ENCODE assay signal across 7 cellular contexts in genomic region chr14:22819191-22819988, GRCh38. TPM values are rescaled to one million over a fixed set of nuclear protein-coding genes. Genes with fewer than 3 reads are reported as not detected.
A peak's percentile ranks its signal among the peaks of the same experiment; 100 is the strongest.
DNase-seq lines count a peak whose midpoint lies in the region; ATAC-seq and TF ChIP-seq lines count a peak whose summit lies in the region.
"Had no signal": no experiment of that assay in that cellular context is flagged by ENCODE, and none has a peak within 500 bp of the region (broad histone marks: within the 10 kb centered on the region; RNA-seq: fewer than 3 reads in every experiment).

No MANE protein-coding gene starts in this region.

- H3K9me3 Mint-ChIP-seq in progenitor cell of endocrine pancreas (ENCODE audit: low read depth), result no peaks in the 10 kb centered on the region

- no peak overlapping the region for H3K9ac ChIP-seq in SK-N-SH
- peak overlapping the region; percentile 38 to 63 for H3K9ac ChIP-seq in colonic mucosa (ENCODE audit: low read depth in 2 of 2, low read length in 2 of 2)

- no peaks in the 10 kb centered on the region for H3K27me3 ChIP-seq in SK-N-SH (ENCODE audit: insufficient read depth)
- no peaks in the 10 kb centered on the region for H3K27me3 ChIP-seq in colonic mucosa

- TF ChIP-seq CTCF in SK-N-SH (IDR thresholded peaks at IDR 0.05), result no peak
- no peak for TF ChIP-seq CTCF in colonic mucosa (IDR thresholded peaks at IDR 0.05)
- no peak for TF ChIP-seq CTCF in progenitor cell of endocrine pancreas (IDR thresholded peaks at IDR 0.05; ENCODE audit: unreplicated experiment)

- no peaks in the 10 kb centered on the region for H3K27me3 Mint-ChIP-seq in progenitor cell of endocrine pancreas

- no peak for DNase-seq in SK-N-SH
- DNase-seq in colonic mucosa, result peak; percentile 49
- no peak for DNase-seq in progenitor cell of endocrine pancreas (ENCODE audit: low spot score, unreplicated experiment)
- DNase-seq in 8988T, result no peak

- H3K9me2 ChIP-seq in SK-N-SH, result no peaks in the 10 kb centered on the region

- peak overlapping the region; percentile 54 for H3K4me3 Mint-ChIP-seq in progenitor cell of endocrine pancreas (ENCODE audit: low read depth)

- no peaks in the 10 kb centered on the region for H3K79me2 ChIP-seq in SK-N-SH (ENCODE audit: insufficient read depth)

- 77% methylated on average over 9 of the region's 9 CpGs for WGBS in SK-N-SH (ENCODE audit: low lambda C conversion rate)

- intact Hi-C loops in colonic mucosa (cut with DNase I), result loop anchor here (5.0 to 10.0 kb wide), 3 partner anchors 165 to 267 kb away; no protein-coding TSS in a partner anchor

- H3K4me1 Mint-ChIP-seq in progenitor cell of endocrine pancreas (ENCODE audit: low read depth), result peaks cover 52% of the 10 kb centered on the region

- H3K9me3 ChIP-seq in SK-N-SH (no peaks in the 10 kb centered on the region), colonic mucosa (no peaks in the 10 kb centered on the region)

- H3K27ac Mint-ChIP-seq in progenitor cell of endocrine pancreas, result peak overlapping the region; percentile 95

- H2AFZ ChIP-seq in SK-N-SH (ENCODE audit: low read depth), result no peak overlapping the region; the same call in 1 of the 2 replicates

- POLR2A ChIA-PET in SK-N-SH (lab: Yijun Ruan, JAX), result interaction anchor here (1.2 kb wide), 1 partner anchor 11 kb away, joined by 3 read pairs; no protein-coding TSS in a partner anchor

- peaks cover 8 to 10% of the 10 kb centered on the region in 2 experiments; a peak in 2 of 4 replicates for H3K4me1 ChIP-seq in SK-N-SH (ENCODE audit: control insufficient read depth in 1 of 2, insufficient read depth in 2 of 2, low read depth in 1 of 2, low read length in 1 of 2)
- peaks cover 6% of the 10 kb centered on the region for H3K4me1 ChIP-seq in colonic mucosa

- CTCF ChIA-PET in SK-N-SH (lab: Yijun Ruan, JAX), result interaction anchor here (0.7 to 19.1 kb wide), 7 partner anchors 11 to 533 kb away, joined by 3 to 472 read pairs (median 3); partner anchors contain the start of genes MRPL52 and SLC22A17

- H3F3A ChIP-seq in SK-N-SH (replicated peaks; ENCODE audit: insufficient read depth), result no peaks in the 10 kb centered on the region

- no peaks in the 10 kb centered on the region for H3K36me3 Mint-ChIP-seq in progenitor cell of endocrine pancreas (ENCODE audit: insufficient read depth)

- no peak for TF ChIP-seq EP300 in SK-N-SH (IDR thresholded peaks at IDR 0.05; ENCODE audit: borderline replicate concordance in 1 of 2, low read depth in 1 of 2, low read length in 1 of 2)

- no peaks in the 10 kb centered on the region for H3K36me3 ChIP-seq in SK-N-SH (replicated peaks in 1 of 2; ENCODE audit: control insufficient read depth in 1 of 2, insufficient read depth in 2 of 2, low read length in 1 of 2)
- no peaks in the 10 kb centered on the region for H3K36me3 ChIP-seq in colonic mucosa

- ATAC-seq in SK-N-SH treated with all-trans-retinoic acid at 6 μM for 48 hours, result peak; percentile 62
- ATAC-seq in GM19023 (IDR thresholded peaks at IDR 0.05; ENCODE audit: unreplicated experiment), result no peak

- no peak overlapping the region; the same call in 1 of the 2 replicates for H3K4me2 ChIP-seq in SK-N-SH

- H3K4me3 ChIP-seq in SK-N-SH (ENCODE audit: low read depth in 2 of 2, low read length in 1 of 2), result no peak overlapping the region
- H3K4me3 ChIP-seq in colonic mucosa, result no peak overlapping the region

- no peak for TF ChIP-seq RAD21 in SK-N-SH (IDR thresholded peaks at IDR 0.05; ENCODE audit: low read length)

- H4K20me1 ChIP-seq in SK-N-SH (ENCODE audit: insufficient read depth), result no peaks in the 10 kb centered on the region

- H3K27ac ChIP-seq in SK-N-SH (ENCODE audit: low read depth in 2 of 2, low read length in 1 of 2), result no peak overlapping the region; a peak in 1 of 4 replicates
- H3K27ac ChIP-seq in colonic mucosa, result peak overlapping the region; percentile 80
- H3K27ac ChIP-seq: C4-2B had no signal

TF ChIP-seq in SK-N-SH treated with all-trans-retinoic acid at 6 μM for 48 hours, 23 proteins besides CTCF, POLR2A, EP300 and RAD21 (continues in another document):
- no peak for TF ChIP-seq ZC3H10 (CRISPR knock-in tag; IDR thresholded peaks at IDR 0.05)
- TF ChIP-seq ZNF70 (CRISPR knock-in tag; IDR thresholded peaks at IDR 0.05), result no peak
- no peak for TF ChIP-seq ZNF8 (CRISPR knock-in tag; IDR thresholded peaks at IDR 0.05)
- TF ChIP-seq ISL1 (CRISPR knock-in tag; IDR thresholded peaks at IDR 0.05), result no peak
- no peak for TF ChIP-seq TSHZ2 (CRISPR knock-in tag; IDR thresholded peaks at IDR 0.05)
- no peak for TF ChIP-seq TOX (CRISPR knock-in tag; IDR thresholded peaks at IDR 0.05; ENCODE audit: borderline replicate concordance)

TF ChIP-seq in SK-N-SH, 30 proteins besides CTCF, POLR2A, EP300 and RAD21:
- no peak for TF ChIP-seq YY1 (IDR thresholded peaks at IDR 0.05; ENCODE audit: low read depth)
- TF ChIP-seq CHD2 (IDR thresholded peaks at IDR 0.05; ENCODE audit: low read length, partially characterized antibody), result no peak
- TF ChIP-seq SMC3 (IDR thresholded peaks at IDR 0.05; ENCODE audit: low read depth, low read length), result no peak
- no peak for TF ChIP-seq MXI1 (IDR thresholded peaks at IDR 0.05; ENCODE audit: low read depth, low read length)
- TF ChIP-seq POLR2AphosphoS5 (IDR thresholded peaks at IDR 0.05; ENCODE audit: low read depth, low read length), result no peak
- no peak for TF ChIP-seq TCF12 (IDR thresholded peaks at IDR 0.05)
- TF ChIP-seq NFIC (IDR thresholded peaks at IDR 0.05; ENCODE audit: borderline replicate concordance), result no peak
- no peak for TF ChIP-seq TAF1 (IDR thresholded peaks at IDR 0.05; ENCODE audit: borderline replicate concordance, low read depth, low read length)
- TF ChIP-seq PBX3 (IDR thresholded peaks at IDR 0.05), result no peak
- TF ChIP-seq RCOR1 (IDR thresholded peaks at IDR 0.05; ENCODE audit: low read length), result no peak
- TF ChIP-seq SIN3A (IDR thresholded peaks at IDR 0.05; ENCODE audit: borderline replicate concordance, low read depth, low read length), result no peak
- TF ChIP-seq RFX5 (IDR thresholded peaks at IDR 0.05; ENCODE audit: low read length), result no peak
- no peak for TF ChIP-seq MEF2A (IDR thresholded peaks at IDR 0.05; ENCODE audit: borderline replicate concordance, low read depth)
- no peak for TF ChIP-seq USF2 (IDR thresholded peaks at IDR 0.05; ENCODE audit: borderline replicate concordance, low read depth, low read length)
- no peak for TF ChIP-seq USF1 (IDR thresholded peaks at IDR 0.05; ENCODE audit: borderline replicate concordance, low read depth)
- no peak for TF ChIP-seq GABPA (IDR thresholded peaks at IDR 0.05; ENCODE audit: low read depth)
- no peak for TF ChIP-seq FOSL2 (IDR thresholded peaks at IDR 0.05; ENCODE audit: borderline replicate concordance, low read depth)

RNA-seq across cellular contexts. Expression of gene SLC7A7, which starts 4.2 kb away (rescaled TPM):
- 0.19 and 0.30 TPM in 2 replicates for polyA plus RNA-seq in SK-N-SH (2012; rRNA removed)
- polyA plus RNA-seq in SK-N-SH (2012; cell fraction: cytosol; rRNA removed), result 0.08 and 0.30 TPM in 2 replicates
- 0.48 and 1.1 TPM in 2 replicates for polyA plus RNA-seq in SK-N-SH (2012; cell fraction: nucleus; rRNA removed)
- 1 to 10 TPM; 2.7 to 7.0 TPM for total RNA-seq in colonic mucosa
- 6.7 and 7.7 TPM in 2 replicates for total RNA-seq in progenitor cell of endocrine pancreas

RNA-seq across cellular contexts. Expression of gene MRPL52, which starts 10.3 kb away (rescaled TPM):
- polyA plus RNA-seq in SK-N-SH (2012; rRNA removed), result 80.8 and 116 TPM in 2 replicates
- 80.2 and 80.7 TPM in 2 replicates for polyA plus RNA-seq in SK-N-SH (2012; cell fraction: cytosol; rRNA removed)
- polyA plus RNA-seq in SK-N-SH (2012; cell fraction: nucleus; rRNA removed), result 58.5 and 71.9 TPM in 2 replicates
- total RNA-seq in colonic mucosa, result 100 to 1,000 TPM in 1 of 2 donors, 10 to 100 TPM in 1; 79.1 to 156 TPM
- total RNA-seq in progenitor cell of endocrine pancreas, result 113 and 121 TPM in 2 replicates

RNA-seq across cellular contexts. Expression of gene MMP14, which starts 17.0 kb away (rescaled TPM):
- polyA plus RNA-seq in SK-N-SH (2012; rRNA removed), result 139 and 142 TPM in 2 replicates
- 63.7 and 87.9 TPM in 2 replicates for polyA plus RNA-seq in SK-N-SH (2012; cell fraction: cytosol; rRNA removed)
- polyA plus RNA-seq in SK-N-SH (2012; cell fraction: nucleus; rRNA removed), result 217 and 306 TPM in 2 replicates
- total RNA-seq in colonic mucosa, result 10 to 100 TPM; 59.1 to 82.8 TPM
- total RNA-seq in progenitor cell of endocrine pancreas, result 198 and 209 TPM in 2 replicates

RNA-seq across cellular contexts. Expression of gene LRP10, which starts 52.1 kb away (rescaled TPM):
- polyA plus RNA-seq in SK-N-SH (2012; rRNA removed), result 87.8 and 117 TPM in 2 replicates
- polyA plus RNA-seq in SK-N-SH (2012; cell fraction: cytosol; rRNA removed), result 37.3 and 79.1 TPM in 2 replicates
- 78.8 and 101 TPM in 2 replicates for polyA plus RNA-seq in SK-N-SH (2012; cell fraction: nucleus; rRNA removed)
- total RNA-seq in colonic mucosa, result 100 to 1,000 TPM; 204 to 222 TPM
- total RNA-seq in progenitor cell of endocrine pancreas, result 39.8 and 43.1 TPM in 2 replicates

RNA-seq across cellular contexts. Expression of gene OXA1L, which starts 52.9 kb away (rescaled TPM):
- 119 and 133 TPM in 2 replicates for polyA plus RNA-seq in SK-N-SH (2012; rRNA removed)
- polyA plus RNA-seq in SK-N-SH (2012; cell fraction: cytosol; rRNA removed), result 82.3 and 93.3 TPM in 2 replicates
- polyA plus RNA-seq in SK-N-SH (2012; cell fraction: nucleus; rRNA removed), result 155 and 283 TPM in 2 replicates
- total RNA-seq in colonic mucosa (100 to 1,000 TPM; 110 to 115 TPM), progenitor cell of endocrine pancreas (114 and 122 TPM in 2 replicates)
